In genomic region chr13:28355822-28356371, GRCh38 we compare ENCODE assay signal across 11 cellular contexts.
DNase-seq lines count a peak whose midpoint lies in the region; ATAC-seq and TF ChIP-seq lines count a peak whose summit lies in the region.
"Had no signal": no experiment of that assay in that cellular context is flagged by ENCODE, and none has a peak within 500 bp of the region (broad histone marks: within the 10 kb centered on the region; RNA-seq: fewer than 3 reads in every experiment).

No MANE protein-coding gene starts in this region.

- TF ChIP-seq CTCF in endothelial cell (IDR thresholded peaks at IDR 0.05; ENCODE audit: unreplicated experiment) (no peak), adrenal gland (IDR thresholded peaks at IDR 0.05) (no peak)

- no peaks in the 10 kb centered on the region for H3K36me3 Mint-ChIP-seq in activated naive CD4-positive, alpha-beta T cell treated with anti-CD3 and anti-CD28 coated beads for 36 hours (ENCODE audit: low read depth)
- peaks cover 58% of the 10 kb centered on the region for H3K36me3 Mint-ChIP-seq in endothelial cell (ENCODE audit: low read depth, unreplicated experiment)
- H3K36me3 Mint-ChIP-seq in stimulated activated naive B cell treated with anti-CD40 and anti-IgM and Interleukin-4, amounts not matched to agents 10 μg/mL and 1 μg/mL and 100 μg/mL, for 72 hours: peaks cover 1 to 7% of the 10 kb centered on the region in 2 donors

- H3K4me3 ChIP-seq in adrenal gland: no peak overlapping the region

- peak; percentile 71 to 85 for ATAC-seq in stimulated activated naive B cell treated with anti-CD40 and anti-IgM and Interleukin-4, amounts not matched to agents 10 μg/mL and 1 μg/mL and 100 μg/mL, for 72 hours (replicated peaks)
- ATAC-seq in GM21619 (IDR thresholded peaks at IDR 0.05; ENCODE audit: unreplicated experiment): no peak

- H3K36me3 ChIP-seq in adrenal gland (replicated peaks in 1 of 2): no peaks in the 10 kb centered on the region

- H3K4me1 Mint-ChIP-seq in activated naive CD4-positive, alpha-beta T cell treated with anti-CD3 and anti-CD28 coated beads for 36 hours (ENCODE audit: low read depth): peaks cover 25% of the 10 kb centered on the region
- H3K4me1 Mint-ChIP-seq in endothelial cell (ENCODE audit: unreplicated experiment): peaks cover 74% of the 10 kb centered on the region
- H3K4me1 Mint-ChIP-seq in stimulated activated naive B cell treated with anti-CD40 and anti-IgM and Interleukin-4, amounts not matched to agents 10 μg/mL and 1 μg/mL and 100 μg/mL, for 72 hours: peaks cover 29 to 47% of the 10 kb centered on the region in 2 donors

- H3K9me3 Mint-ChIP-seq in activated naive CD4-positive, alpha-beta T cell treated with anti-CD3 and anti-CD28 coated beads for 36 hours: no peaks in the 10 kb centered on the region
- H3K9me3 Mint-ChIP-seq in endothelial cell (ENCODE audit: unreplicated experiment): no peaks in the 10 kb centered on the region
- H3K9me3 Mint-ChIP-seq in stimulated activated naive B cell treated with anti-CD40 and anti-IgM and Interleukin-4, amounts not matched to agents 10 μg/mL and 1 μg/mL and 100 μg/mL, for 72 hours: peaks cover 0 to 2% of the 10 kb centered on the region in 2 donors

- H3K27me3 ChIP-seq in adrenal gland: no peaks in the 10 kb centered on the region

- no peak for TF ChIP-seq POLR2A in adrenal gland (IDR thresholded peaks at IDR 0.05)

- H3K9me3 ChIP-seq in adrenal gland (replicated peaks in 1 of 3): no peaks in the 10 kb centered on the region

- no peak overlapping the region for H3K27ac Mint-ChIP-seq in activated naive CD4-positive, alpha-beta T cell treated with anti-CD3 and anti-CD28 coated beads for 36 hours
- peak overlapping the region; percentile 62 for H3K27ac Mint-ChIP-seq in endothelial cell (ENCODE audit: unreplicated experiment)
- H3K27ac Mint-ChIP-seq in stimulated activated naive B cell treated with anti-CD40 and anti-IgM and Interleukin-4, amounts not matched to agents 10 μg/mL and 1 μg/mL and 100 μg/mL, for 72 hours: peak overlapping the region; percentile 75

- no peaks in the 10 kb centered on the region for H3K27me3 Mint-ChIP-seq in activated naive CD4-positive, alpha-beta T cell treated with anti-CD3 and anti-CD28 coated beads for 36 hours (ENCODE audit: low read depth)
- peaks cover 5% of the 10 kb centered on the region for H3K27me3 Mint-ChIP-seq in endothelial cell (ENCODE audit: unreplicated experiment)
- H3K27me3 Mint-ChIP-seq in stimulated activated naive B cell treated with anti-CD40 and anti-IgM and Interleukin-4, amounts not matched to agents 10 μg/mL and 1 μg/mL and 100 μg/mL, for 72 hours: no peaks in the 10 kb centered on the region

- H3K27ac ChIP-seq in adrenal gland: no peak overlapping the region

- 57 to 70% (median 62%) methylated on average over 8 of the region's 8 CpGs for WGBS in adrenal gland, 4 donors

- peak; percentile 15 for DNase-seq in activated naive CD4-positive, alpha-beta T cell treated with anti-CD3 and anti-CD28 coated beads for 36 hours
- no peak for DNase-seq in activated naive CD4-positive, alpha-beta T cell treated with Interleukin-2 at 50 U/mL for 16 hours
- DNase-seq in RKO (ENCODE audit: low spot score): peak; percentile 22
- no peak for DNase-seq in endothelial cell (ENCODE audit: low spot score)
- DNase-seq in stimulated activated naive B cell treated with anti-CD40 and anti-IgM and Interleukin-4, amounts not matched to agents 10 μg/mL and 1 μg/mL and 100 μg/mL, for 72 hours: peak; percentile 1
- DNase-seq in adrenal gland: no peak
- no peak for DNase-seq in glomerular visceral epithelial cell (ENCODE audit: extremely low spot score)
- DNase-seq: C1 segment of cervical spinal cord, NCI-H1417, SIG-M5 had no signal

- H3K4me1 ChIP-seq in adrenal gland (replicated peaks in 1 of 2): no peaks in the 10 kb centered on the region

- intact Hi-C loops in activated naive CD4-positive, alpha-beta T cell treated with anti-CD3 and anti-CD28 coated beads for 36 hours (cut with micrococcal nuclease): no loop called here
- intact Hi-C loops in adrenal gland (cut with DNase I): no loop called here

- H3K4me3 Mint-ChIP-seq in activated naive CD4-positive, alpha-beta T cell treated with anti-CD3 and anti-CD28 coated beads for 36 hours: no peak overlapping the region
- H3K4me3 Mint-ChIP-seq in endothelial cell (ENCODE audit: unreplicated experiment): peak overlapping the region; percentile 37
- H3K4me3 Mint-ChIP-seq in stimulated activated naive B cell treated with anti-CD40 and anti-IgM and Interleukin-4, amounts not matched to agents 10 μg/mL and 1 μg/mL and 100 μg/mL, for 72 hours: peak overlapping the region in 1 of 2 donors; percentile 30

- CTCF ChIA-PET in activated naive CD4-positive, alpha-beta T cell treated with anti-CD3 and anti-CD28 coated beads for 36 hours (lab: Charles Lee): no interaction called here

Comparison
In these comparisons a context has a peak if more than half of its experiments do, and no peak if none do; other contexts are left out.
1. DNase-seq: peak in activated naive CD4-positive, alpha-beta T cell treated with anti-CD3 and anti-CD28 coated beads for 36 hours (single experiment), RKO (single experiment) and stimulated activated naive B cell treated with anti-CD40 and anti-IgM and Interleukin-4, amounts not matched to agents 10 μg/mL and 1 μg/mL and 100 μg/mL, for 72 hours (single experiment); none in activated naive CD4-positive, alpha-beta T cell treated with Interleukin-2 at 50 U/mL for 16 hours (single experiment), endothelial cell (single experiment), adrenal gland (0 of 7) and glomerular visceral epithelial cell (single experiment).